8 cellular contexts compared by ENCODE assay signal in genomic region chr2:189179607-189179979, GRCh38. TPM values are rescaled to one million over a fixed set of nuclear protein-coding genes. Genes with fewer than 3 reads are reported as not detected.
DNase-seq lines count a peak whose midpoint lies in the region; ATAC-seq and TF ChIP-seq lines count a peak whose summit lies in the region.

Gene COL5A2, minus strand, starts transcription at chr2:189179761. Its CDS starts 157 bp downstream, at chr2:189179604.

- no peak for TF ChIP-seq CTCF in fibroblast of villous mesenchyme (IDR thresholded peaks at IDR 0.05; ENCODE audit: insufficient read depth, low read depth, low read length)

- DNase-seq in COLO829 (ENCODE audit: low spot score) (peak; percentile 15), fibroblast of villous mesenchyme (ENCODE audit: low read depth) (peak; percentile 94), NCI-H1092 (lab: John Stamatoyannopoulos, UW) (no peak)

- H3K4me3 ChIP-seq in fibroblast of villous mesenchyme (ENCODE audit: low read depth, low read length) (peak within 1 kb of the TSS; percentile 82), neuron (ENCODE audit: low read length) (peak within 1 kb of the TSS; percentile 48)

- no peaks in the 10 kb centered on the region for H3K27me3 ChIP-seq in neuron (ENCODE audit: insufficient read depth, low read length)

- H3K9me3 ChIP-seq in neuron (ENCODE audit: low read length) = no peaks in the 10 kb centered on the region

- H2AFZ ChIP-seq in neuron (ENCODE audit: low read depth, low read length) = peak within 1 kb of the TSS; percentile 94

- H3K4me1 ChIP-seq in neuron (ENCODE audit: insufficient read depth, low read length) = peaks cover 6% of the 10 kb centered on the region

- ATAC-seq in SK-N-SH treated with all-trans-retinoic acid at 6 μM for 48 hours (peak; percentile 81), GM21526 (IDR thresholded peaks at IDR 0.05; ENCODE audit: low FRiP score, unreplicated experiment) (no peak), GM21576 (IDR thresholded peaks at IDR 0.05; ENCODE audit: unreplicated experiment) (no peak), HG03457 (IDR thresholded peaks at IDR 0.05; ENCODE audit: unreplicated experiment) (no peak)

- H3K36me3 ChIP-seq in neuron (ENCODE audit: insufficient read depth, low read length) = no peaks in the 10 kb centered on the region

TF ChIP-seq in SK-N-SH treated with all-trans-retinoic acid at 6 μM for 48 hours, 23 proteins besides CTCF, POLR2A, EP300 and RAD21:
- TF ChIP-seq GLIS3 (CRISPR knock-in tag; IDR thresholded peaks at IDR 0.05) (no peak), PPARA (CRISPR knock-in tag; IDR thresholded peaks at IDR 0.05; ENCODE audit: borderline replicate concordance) (no peak), TOX (CRISPR knock-in tag; IDR thresholded peaks at IDR 0.05; ENCODE audit: borderline replicate concordance) (no peak), RARB (CRISPR knock-in tag; IDR thresholded peaks at IDR 0.05) (no peak), PATZ1 (CRISPR knock-in tag; IDR thresholded peaks at IDR 0.05; ENCODE audit: borderline replicate concordance) (no peak), ZFP30 (CRISPR knock-in tag; IDR thresholded peaks at IDR 0.05) (no peak), ZNF8 (CRISPR knock-in tag; IDR thresholded peaks at IDR 0.05) (no peak), ZNF565 (CRISPR knock-in tag; conservative IDR thresholded peaks at IDR 0.05; ENCODE audit: low read depth) (no peak), ZC3H10 (CRISPR knock-in tag; IDR thresholded peaks at IDR 0.05) (no peak), CSRNP3 (CRISPR knock-in tag; IDR thresholded peaks at IDR 0.05) (no peak), ESRRG (CRISPR knock-in tag; IDR thresholded peaks at IDR 0.05) (no peak), ARNTL (CRISPR knock-in tag; IDR thresholded peaks at IDR 0.05; ENCODE audit: borderline replicate concordance, low read depth) (no peak)
TF ChIP-seq in SK-N-SH treated with all-trans-retinoic acid at 6 μM for 48 hours: peak in this region for 0.

RNA-seq across cellular contexts. Expression of gene COL5A2, which starts in this region (rescaled TPM):
- 693 and 717 TPM in 2 replicates for total RNA-seq in fibroblast of villous mesenchyme
